In the genomic region with DNA sequence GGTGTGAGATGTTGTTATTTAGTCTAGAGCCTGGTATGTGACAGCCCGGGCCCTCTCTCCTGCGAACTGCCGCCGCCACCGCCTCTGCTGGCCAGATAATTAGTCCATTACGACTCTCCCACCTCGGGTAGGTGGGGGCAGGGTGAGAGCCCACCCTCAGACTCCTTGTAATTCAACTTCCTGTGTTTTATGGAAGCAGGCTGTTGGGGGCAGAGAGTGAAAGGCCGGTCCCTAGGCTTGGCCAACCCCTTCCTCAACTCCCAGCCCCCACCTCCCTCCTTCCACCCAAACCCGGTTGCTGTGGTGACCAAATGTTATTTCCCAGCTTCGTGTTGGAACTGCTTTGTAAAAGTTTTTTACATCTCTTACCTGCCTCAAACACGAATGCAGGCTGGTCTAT, we compare ENCODE assay signal across 1 cellular context.
TF ChIP-seq lines count a peak whose summit lies in the region.

No MANE protein-coding gene starts in this region.

TF ChIP-seq in WTC11, 78 proteins besides CTCF, POLR2A, EP300 and RAD21 (continued from another document):
- TF ChIP-seq, protein P1, sequence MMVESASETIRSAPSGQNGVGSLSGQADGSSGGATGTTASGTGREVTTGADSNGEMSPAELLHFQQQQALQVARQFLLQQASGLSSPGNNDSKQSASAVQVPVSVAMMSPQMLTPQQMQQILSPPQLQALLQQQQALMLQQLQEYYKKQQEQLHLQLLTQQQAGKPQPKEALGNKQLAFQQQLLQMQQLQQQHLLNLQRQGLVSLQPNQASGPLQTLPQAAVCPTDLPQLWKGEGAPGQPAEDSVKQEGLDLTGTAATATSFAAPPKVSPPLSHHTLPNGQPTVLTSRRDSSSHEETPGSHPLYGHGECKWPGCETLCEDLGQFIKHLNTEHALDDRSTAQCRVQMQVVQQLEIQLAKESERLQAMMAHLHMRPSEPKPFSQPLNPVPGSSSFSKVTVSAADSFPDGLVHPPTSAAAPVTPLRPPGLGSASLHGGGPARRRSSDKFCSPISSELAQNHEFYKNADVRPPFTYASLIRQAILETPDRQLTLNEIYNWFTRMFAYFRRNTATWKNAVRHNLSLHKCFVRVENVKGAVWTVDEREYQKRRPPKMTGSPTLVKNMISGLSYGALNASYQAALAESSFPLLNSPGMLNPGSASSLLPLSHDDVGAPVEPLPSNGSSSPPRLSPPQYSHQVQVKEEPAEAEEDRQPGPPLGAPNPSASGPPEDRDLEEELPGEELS (CRISPR knock-in tag; IDR thresholded peaks at IDR 0.05), result peak; percentile 53; the same call in 1 of the 2 replicates
